ENCODE assay signal across 23 cellular contexts in the genomic region with DNA sequence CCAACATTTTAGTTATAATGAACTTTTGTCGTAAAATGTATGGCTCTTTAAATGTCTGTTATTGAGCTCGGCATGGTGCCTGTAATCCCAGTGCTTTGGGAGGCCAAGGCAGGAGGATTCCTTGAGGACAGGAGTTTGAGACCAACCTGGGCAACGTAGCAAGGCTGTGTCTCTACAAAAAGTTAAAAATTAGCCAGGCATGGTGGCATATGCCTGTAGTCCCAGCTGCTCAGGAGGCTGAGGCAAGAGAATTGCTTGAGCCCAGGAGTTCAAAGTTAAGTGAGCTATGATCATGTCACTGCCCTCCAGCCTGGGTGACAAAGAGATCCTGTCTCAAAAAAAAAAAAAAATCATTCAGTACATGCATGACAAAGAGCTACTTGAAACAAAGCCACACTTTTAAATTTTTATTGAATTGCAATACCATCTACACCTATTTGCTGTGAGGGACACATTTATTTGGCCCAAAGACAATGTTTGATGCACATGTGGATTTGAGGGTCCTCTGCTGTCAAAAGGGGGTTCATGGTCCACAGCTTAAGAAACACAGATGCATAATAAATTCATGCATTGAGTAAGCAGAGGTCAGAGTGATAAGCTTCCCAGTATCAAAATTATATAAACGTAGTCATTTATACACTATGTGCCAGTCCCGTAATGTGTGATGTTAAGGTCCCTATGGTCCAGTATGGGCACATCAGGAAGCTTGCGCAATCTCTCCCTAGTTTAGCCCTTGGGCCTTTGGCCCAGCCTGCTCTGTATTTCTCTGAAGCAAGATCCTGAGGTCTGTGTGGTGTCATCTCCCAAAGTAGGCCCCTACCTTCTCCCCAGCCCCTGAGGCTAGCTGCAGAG. TPM values are rescaled to one million over a fixed set of nuclear protein-coding genes. Genes with fewer than 3 reads are reported as not detected.
DNase-seq lines count a peak whose midpoint lies in the region; ATAC-seq and TF ChIP-seq lines count a peak whose summit lies in the region.
"Had no signal": no experiment of that assay in that cellular context is flagged by ENCODE, and none has a peak within 500 bp of the region (broad histone marks: within the 10 kb centered on the region; RNA-seq: fewer than 3 reads in every experiment).

No MANE protein-coding gene starts in this region.

- H3K9me3 ChIP-seq in liver (ENCODE audit: control insufficient read depth in 4 of 4, low read length in 3 of 4) = no peaks in the 10 kb centered on the region
- H3K9me3 ChIP-seq: transverse colon had no signal

- no peak overlapping the region for H3K27ac Mint-ChIP-seq in endothelial cell (ENCODE audit: unreplicated experiment)
- H3K27ac Mint-ChIP-seq: activated CD4-positive, alpha-beta T cell treated with anti-CD3 and anti-CD28 coated beads, Interleukin-2, amount 10 ng/mL, durations not matched to agents 24 days and 14 days; activated naive CD4-positive, alpha-beta T cell treated with anti-CD3 and anti-CD28 coated beads, Interleukin-2, amount 10 ng/mL, durations not matched to agents 7 days and 5 days; activated T-helper 1 cell treated with anti-CD3 and anti-CD28 coated beads, Interleukin-12 subunit alpha, Interleukin-12 subunit beta, Interleukin-2, Interleukin-4 antibody, amounts not matched to agents 30 ng/mL and 10 ng/mL and 1 ng/mL, durations not matched to agents 14 hours and 24 hours and 36 hours; dendritic cell treated with granulocyte-macrophage colony-stimulating factor and Interleukin-4, amounts not matched to agents 40 ng/mL and 50 ng/mL, for 4 days; progenitor cell of endocrine pancreas; T-helper 17 cell had no signal

- H3K4me1 Mint-ChIP-seq in endothelial cell (ENCODE audit: unreplicated experiment) = peaks cover 8% of the 10 kb centered on the region

- no peaks in the 10 kb centered on the region for H3K9me3 Mint-ChIP-seq in endothelial cell (ENCODE audit: unreplicated experiment)
- H3K9me3 Mint-ChIP-seq: activated T-helper 1 cell treated with anti-CD3 and anti-CD28 coated beads, Interleukin-12 subunit alpha, Interleukin-12 subunit beta, Interleukin-2, Interleukin-4 antibody, amounts not matched to agents 30 ng/mL and 10 ng/mL and 1 ng/mL, durations not matched to agents 14 hours and 24 hours and 36 hours; dendritic cell treated with granulocyte-macrophage colony-stimulating factor and Interleukin-4, amounts not matched to agents 40 ng/mL and 50 ng/mL, for 4 days had no signal

- peak overlapping the region in 1 of 2 donors; percentile 15 for H3K27ac ChIP-seq in liver (ENCODE audit: low read depth in 1 of 2, low read length in 2 of 2)
- H3K27ac ChIP-seq: transverse colon had no signal

- WGBS in liver = 68% methylated on average over 6 of the region's 6 CpGs

- no peak for TF ChIP-seq EP300 in Ishikawa (IDR thresholded peaks at IDR 0.05; ENCODE audit: borderline replicate concordance)

- peak; percentile 90 to 94 for DNase-seq in AML-193 (lab: John Stamatoyannopoulos, UW)
- peak; percentile 30 for DNase-seq in SK-MEL-5 (ENCODE audit: low read depth, low spot score)
- no peak for DNase-seq in endothelial cell (ENCODE audit: low spot score)
- DNase-seq in GM03348 (ENCODE audit: low spot score) = no peak
- DNase-seq in iPS-NIHi11 (ENCODE audit: low spot score) = no peak
- DNase-seq: activated CD4-positive, alpha-beta T cell treated with anti-CD3 and anti-CD28 coated beads, Interleukin-2, amount 10 ng/mL, durations not matched to agents 24 days and 14 days; activated naive CD4-positive, alpha-beta T cell treated with anti-CD3 and anti-CD28 coated beads, Interleukin-2, amount 10 ng/mL, durations not matched to agents 7 days and 5 days; kidney; NCI-H1436 treated with DMSO at 0.1 percent for 48 hours; NCI-H2107; NCI-H446 treated with DMSO at 0.1 percent for 48 hours; PC-3; SHP77 treated with DMSO at 0.1 percent for 48 hours; T-helper 17 cell; transverse colon had no signal

- no peaks in the 10 kb centered on the region for H3K36me3 ChIP-seq in liver (ENCODE audit: control insufficient read depth in 4 of 4, insufficient read depth in 3 of 4, low read depth in 1 of 4, low read length in 3 of 4)
- H3K36me3 ChIP-seq: transverse colon had no signal

- TF ChIP-seq RAD21 in Ishikawa (IDR thresholded peaks at IDR 0.05; ENCODE audit: low read depth) (no peak), liver (IDR thresholded peaks at IDR 0.05) (no peak)

- no peak for ATAC-seq in GM18870 (IDR thresholded peaks at IDR 0.05; ENCODE audit: unreplicated experiment)
- ATAC-seq: PC-3, T-helper 17 cell had no signal

- H3K4me1 ChIP-seq in liver (ENCODE audit: control insufficient read depth in 4 of 4, insufficient read depth in 4 of 4, low read length in 3 of 4) = peaks cover 0 to 22% (median 9%) of the 10 kb centered on the region in 4 donors

- H3K36me3 Mint-ChIP-seq in endothelial cell (ENCODE audit: low read depth, unreplicated experiment) = no peaks in the 10 kb centered on the region

- TF ChIP-seq CTCF in liver (IDR thresholded peaks at IDR 0.05; ENCODE audit: low read depth, low read length, missing input control) = no peak
- no peak for TF ChIP-seq CTCF in endothelial cell (IDR thresholded peaks at IDR 0.05; ENCODE audit: unreplicated experiment)

- H3K4me3 Mint-ChIP-seq in endothelial cell (ENCODE audit: unreplicated experiment) = no peak overlapping the region
- H3K4me3 Mint-ChIP-seq: activated CD4-positive, alpha-beta T cell treated with anti-CD3 and anti-CD28 coated beads, Interleukin-2, amount 10 ng/mL, durations not matched to agents 24 days and 14 days; activated naive CD4-positive, alpha-beta T cell treated with anti-CD3 and anti-CD28 coated beads, Interleukin-2, amount 10 ng/mL, durations not matched to agents 7 days and 5 days; activated T-helper 1 cell treated with anti-CD3 and anti-CD28 coated beads, Interleukin-12 subunit alpha, Interleukin-12 subunit beta, Interleukin-2, Interleukin-4 antibody, amounts not matched to agents 30 ng/mL and 10 ng/mL and 1 ng/mL, durations not matched to agents 14 hours and 24 hours and 36 hours; dendritic cell treated with granulocyte-macrophage colony-stimulating factor and Interleukin-4, amounts not matched to agents 40 ng/mL and 50 ng/mL, for 4 days; T-helper 17 cell had no signal

- no peak overlapping the region for H3K9ac ChIP-seq in liver (ENCODE audit: low read depth in 1 of 2, low read length in 2 of 2)

- H3K27me3 ChIP-seq in liver (ENCODE audit: control insufficient read depth in 4 of 4, insufficient read depth in 4 of 4, low read length in 3 of 4) = no peaks in the 10 kb centered on the region
- H3K27me3 ChIP-seq: transverse colon had no signal

- H3K4me3 ChIP-seq in liver (ENCODE audit: low read depth in 1 of 3, low read length in 3 of 3) = no peak overlapping the region
- H3K4me3 ChIP-seq: lung, transverse colon had no signal

- peaks cover 9% of the 10 kb centered on the region for H3K27me3 Mint-ChIP-seq in endothelial cell (ENCODE audit: unreplicated experiment)
- H3K27me3 Mint-ChIP-seq: activated CD4-positive, alpha-beta T cell treated with anti-CD3 and anti-CD28 coated beads, Interleukin-2, amount 10 ng/mL, durations not matched to agents 24 days and 14 days; dendritic cell treated with granulocyte-macrophage colony-stimulating factor and Interleukin-4, amounts not matched to agents 40 ng/mL and 50 ng/mL, for 4 days had no signal

- in situ Hi-C loops in SK-MEL-5 (cut with HindIII; ENCODE audit: low pct_unique_long_range_greater_than_20kb, low sequenced_read_pairs) = no loop called here

TF ChIP-seq in Ishikawa, 13 proteins besides CTCF, POLR2A, EP300 and RAD21:
- TF ChIP-seq ZBTB7A (IDR thresholded peaks at IDR 0.05; ENCODE audit: low read depth) (no peak), CEBPB (IDR thresholded peaks at IDR 0.05) (peak; percentile 97)
TF ChIP-seq in Ishikawa: peak in this region for 1.

TF ChIP-seq in liver, 16 proteins besides CTCF, POLR2A, EP300 and RAD21:
- TF ChIP-seq HNF4A (conservative IDR thresholded peaks at IDR 0.05) (peak; percentile 21 to 22), TAF1 (conservative IDR thresholded peaks at IDR 0.05) (no peak)
- TF ChIP-seq, protein P1, sequence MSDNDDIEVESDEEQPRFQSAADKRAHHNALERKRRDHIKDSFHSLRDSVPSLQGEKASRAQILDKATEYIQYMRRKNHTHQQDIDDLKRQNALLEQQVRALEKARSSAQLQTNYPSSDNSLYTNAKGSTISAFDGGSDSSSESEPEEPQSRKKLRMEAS (IDR thresholded peaks at IDR 0.05) = no peak
TF ChIP-seq in liver: peak in this region for 1.

RNA-seq across cellular contexts. Expression of a gene that starts 4.4 kb away (rescaled TPM):
- total RNA-seq in SK-MEL-5 (2014; rRNA removed; shearing (Covaris generic)) = 173 and 188 TPM in 2 replicates
- polyA plus RNA-seq in SK-MEL-5 (2015; cell fraction: cytosol; rRNA removed) = 104 and 123 TPM in 2 replicates
- 38.2 and 39.5 TPM in 2 replicates for polyA plus RNA-seq in SK-MEL-5 (2015; cell fraction: nucleus; rRNA removed)
- 10 to 100 TPM; 30.3 to 41.6 TPM for total RNA-seq in liver
- 10 to 100 TPM; 39.4 to 84.6 TPM for polyA plus RNA-seq in liver
- 41.5 TPM for total RNA-seq in endothelial cell (ENCODE audit: unreplicated experiment)

RNA-seq across cellular contexts. Expression of a gene that starts 48.2 kb away (rescaled TPM):
- 1,248 and 1,278 TPM in 2 replicates for total RNA-seq in SK-MEL-5 (2014; rRNA removed; shearing (Covaris generic))
- 994 and 1,090 TPM in 2 replicates for polyA plus RNA-seq in SK-MEL-5 (2015; cell fraction: cytosol; rRNA removed)
- polyA plus RNA-seq in SK-MEL-5 (2015; cell fraction: nucleus; rRNA removed) = 446 and 448 TPM in 2 replicates
- 10 to 100 TPM in 1 of 2 donors, 1 to 10 TPM in 1; 4.8 to 10.5 TPM for total RNA-seq in liver
- 1 to 10 TPM; 2.6 to 5.1 TPM for polyA plus RNA-seq in liver
- 0.49 TPM for total RNA-seq in endothelial cell (ENCODE audit: unreplicated experiment)
- total RNA-seq: T-helper 17 cell had no signal
- polyA plus RNA-seq: neural cell had no signal

Comparison
In these comparisons a context has a peak if more than half of its experiments do, and no peak if none do; other contexts are left out.
1. DNase-seq: peak in AML-193 (2 of 2) and SK-MEL-5 (single experiment); none in endothelial cell (single experiment), GM03348 (single experiment) and iPS-NIHi11 (single experiment).
2. RNA of a gene that starts 48.2 kb away (total RNA-seq): 1,248 to 1,278 TPM in SK-MEL-5; 4.8 to 10.5 TPM in liver and 0.49 TPM in endothelial cell (single experiment); every median in the first group is over 100 times any median in the second.